In genomic region chr3:43345877-43346276, GRCh38 we compare ENCODE assay signal across 16 cellular contexts. TPM values are rescaled to one million over a fixed set of nuclear protein-coding genes. Genes with fewer than 3 reads are reported as not detected.
DNase-seq lines count a peak whose midpoint lies in the region; ATAC-seq and TF ChIP-seq lines count a peak whose summit lies in the region.
"Had no signal": no experiment of that assay in that cellular context is flagged by ENCODE, and none has a peak within 500 bp of the region (broad histone marks: within the 10 kb centered on the region; RNA-seq: fewer than 3 reads in every experiment).

No MANE protein-coding gene starts in this region.

- peak overlapping the region; percentile 56 for H3K4me3 Mint-ChIP-seq in T-helper 2 cell treated with Interferon-gamma antibody and Interleukin-4, amounts not matched to agents 5 μg/mL and 100 μg/mL, for 36 hours
- H3K4me3 Mint-ChIP-seq: CD14-positive monocyte, H9, nephron had no signal

- peak overlapping the region; percentile 95 for H3K27ac Mint-ChIP-seq in T-helper 2 cell treated with Interferon-gamma antibody and Interleukin-4, amounts not matched to agents 5 μg/mL and 100 μg/mL, for 36 hours
- H3K27ac Mint-ChIP-seq: nephron had no signal

- H3K27ac ChIP-seq in left ventricle myocardium inferior (replicated peaks), result peak overlapping the region; percentile 13
- H3K27ac ChIP-seq: body of pancreas, SJSA1 had no signal

- H3K36me3 ChIP-seq in left ventricle myocardium inferior (peaks cover 96% of the 10 kb centered on the region), HAP-1 (replicated peaks) (peaks cover 25% of the 10 kb centered on the region)

- H3K4me1 ChIP-seq in left ventricle myocardium inferior (peaks cover 61% of the 10 kb centered on the region), HAP-1 (no peaks in the 10 kb centered on the region)
- H3K4me1 ChIP-seq: SJSA1 had no signal

- peaks cover 88% of the 10 kb centered on the region for H3K36me3 Mint-ChIP-seq in T-helper 2 cell treated with Interferon-gamma antibody and Interleukin-4, amounts not matched to agents 5 μg/mL and 100 μg/mL, for 36 hours (ENCODE audit: low read depth)

- in situ Hi-C loops in HAP-1 (cut with MboI; ENCODE audit: low sequenced_read_pairs), result no loop called here

- H3K4me3 ChIP-seq in left ventricle myocardium inferior (no peak overlapping the region), foreskin fibroblast (ENCODE audit: low read depth in 1 of 2, low read length in 2 of 2) (no peak overlapping the region), HAP-1 (no peak overlapping the region)
- H3K4me3 ChIP-seq: body of pancreas, SJSA1 had no signal

- no peak for DNase-seq in left ventricle myocardium inferior
- no peak for DNase-seq in Right ventricle myocardium inferior (ENCODE audit: missing footprints)
- DNase-seq in T-helper 2 cell treated with Interferon-gamma antibody and Interleukin-4, amounts not matched to agents 5 μg/mL and 100 μg/mL, for 36 hours (ENCODE audit: low spot score), result peak; percentile 29
- peak; percentile 33 to 50 for DNase-seq in foreskin fibroblast
- DNase-seq in stromal cell of bone marrow (ENCODE audit: low read depth), result peak; percentile 21
- DNase-seq in HAP-1 (ENCODE audit: low spot score in 2 of 2), result no peak
- DNase-seq: body of pancreas, erythroblast, H9, NCI-H345, substantia nigra had no signal

- no peaks in the 10 kb centered on the region for H3K27me3 Mint-ChIP-seq in T-helper 2 cell treated with Interferon-gamma antibody and Interleukin-4, amounts not matched to agents 5 μg/mL and 100 μg/mL, for 36 hours (ENCODE audit: low read depth)

- H3K9me3 Mint-ChIP-seq in T-helper 2 cell treated with Interferon-gamma antibody and Interleukin-4, amounts not matched to agents 5 μg/mL and 100 μg/mL, for 36 hours, result peaks cover 2% of the 10 kb centered on the region
- H3K9me3 Mint-ChIP-seq: H9 had no signal

- TF ChIP-seq CTCF in left ventricle myocardium inferior (IDR thresholded peaks at IDR 0.05; ENCODE audit: borderline replicate concordance) (no peak), foreskin fibroblast (IDR thresholded peaks at IDR 0.05; ENCODE audit: low read depth, low read length) (no peak)

- H3K4me1 Mint-ChIP-seq in T-helper 2 cell treated with Interferon-gamma antibody and Interleukin-4, amounts not matched to agents 5 μg/mL and 100 μg/mL, for 36 hours (ENCODE audit: low read depth), result peaks cover 58% of the 10 kb centered on the region

- ATAC-seq in Right ventricle myocardium inferior (no peak), HG03097 (IDR thresholded peaks at IDR 0.05; ENCODE audit: low FRiP score, unreplicated experiment) (no peak), HG02885 (IDR thresholded peaks at IDR 0.05; ENCODE audit: poor library complexity, unreplicated experiment) (no peak)
- ATAC-seq: body of pancreas had no signal

- intact Hi-C loops in left ventricle myocardium inferior (cut with micrococcal nuclease), result no loop called here
- intact Hi-C loops in Right ventricle myocardium inferior (cut with DNase I), result loop anchor here (5.0 kb wide), 1 partner anchor 59 kb away; the partner anchor contains the start of gene SNRK

- H3K9me3 ChIP-seq in left ventricle myocardium inferior (replicated peaks), result no peaks in the 10 kb centered on the region
- no peaks in the 10 kb centered on the region for H3K9me3 ChIP-seq in HAP-1
- H3K9me3 ChIP-seq: body of pancreas, SJSA1 had no signal

- H3K27me3 ChIP-seq in left ventricle myocardium inferior (ENCODE audit: low read depth) (no peaks in the 10 kb centered on the region), HAP-1 (ENCODE audit: low read depth) (no peaks in the 10 kb centered on the region)
- H3K27me3 ChIP-seq: body of pancreas, SJSA1 had no signal

RNA-seq across cellular contexts. Expression of gene SNRK, which starts 59.5 kb away (rescaled TPM):
- 23.1 TPM for total RNA-seq in left ventricle myocardium inferior
- total RNA-seq in Right ventricle myocardium inferior, result 18.9 TPM

Comparison
In these comparisons a context has a peak if more than half of its experiments do, and no peak if none do; other contexts are left out.
1. DNase-seq: peak in T-helper 2 cell treated with Interferon-gamma antibody and Interleukin-4, amounts not matched to agents 5 μg/mL and 100 μg/mL, for 36 hours (single experiment), foreskin fibroblast (2 of 2) and stromal cell of bone marrow (single experiment); none in left ventricle myocardium inferior (single experiment), Right ventricle myocardium inferior (single experiment) and HAP-1 (0 of 2).